Comparison of ENCODE assay signal across 13 cellular contexts in genomic region chr12:52230364-52231281, GRCh38. TPM values are rescaled to one million over a fixed set of nuclear protein-coding genes. Genes with fewer than 3 reads are reported as not detected.
DNase-seq lines count a peak whose midpoint lies in the region; ATAC-seq, FAIRE-seq and TF ChIP-seq lines count a peak whose summit lies in the region.
"Had no signal": no experiment of that assay in that cellular context is flagged by ENCODE, and none has a peak within 500 bp of the region (broad histone marks: within the 10 kb centered on the region; RNA-seq: fewer than 3 reads in every experiment).

No MANE protein-coding gene starts in this region.

- no peaks in the 10 kb centered on the region for H4K20me1 ChIP-seq in Karpas-422 (ENCODE audit: insufficient read depth, low read depth, low read length)

- WGBS in prostate gland = 49% methylated on average over 8 of the region's 8 CpGs

- H3K4me2 ChIP-seq in Karpas-422 (ENCODE audit: low read depth, low read length, poor library complexity, severe bottlenecking) = no peak overlapping the region

- no peak overlapping the region for H2AFZ ChIP-seq in Karpas-422 (ENCODE audit: low read length)

- H3K27ac ChIP-seq in prostate gland = peak overlapping the region; percentile 65 to 69
- H3K27ac ChIP-seq in Karpas-422 (ENCODE audit: low read length) = no peak overlapping the region
- H3K27ac ChIP-seq: cardiac muscle cell, uterus had no signal

- H3K4me3 ChIP-seq in fibroblast of pulmonary artery (replicated peaks; ENCODE audit: low read depth, low read length) = no peak overlapping the region
- no peak overlapping the region for H3K4me3 ChIP-seq in prostate gland
- H3K4me3 ChIP-seq in Karpas-422 (ENCODE audit: low read length) = no peak overlapping the region
- H3K4me3 ChIP-seq: cardiac muscle cell, uterus had no signal

- H3K27me3 ChIP-seq in prostate gland (replicated peaks; ENCODE audit: insufficient read depth) (no peaks in the 10 kb centered on the region), Karpas-422 (ENCODE audit: low read length) (no peaks in the 10 kb centered on the region)

- DNase-seq in Daoy (ENCODE audit: low read depth) (peak; percentile 91), RKO (ENCODE audit: low spot score) (peak; percentile 36), fibroblast of pulmonary artery (ENCODE audit: low read depth) (peak; percentile 85), prostate gland (ENCODE audit: low spot score) (no peak), GM12891 (ENCODE audit: insufficient read length, low spot score) (no peak), Karpas-422 (no peak)
- DNase-seq: activated B cell treated with CpG ODN at 0.5 μM for 24 hours, NCI-H69, uterus had no signal

- H3K9me3 ChIP-seq in prostate gland (no peaks in the 10 kb centered on the region), Karpas-422 (ENCODE audit: low read length) (no peaks in the 10 kb centered on the region)
- H3K9me3 ChIP-seq: uterus had no signal

- H3K36me3 ChIP-seq in prostate gland (no peaks in the 10 kb centered on the region), Karpas-422 (ENCODE audit: insufficient read depth, low read length) (no peaks in the 10 kb centered on the region)
- H3K36me3 ChIP-seq: cardiac muscle cell, uterus had no signal

- intact Hi-C loops in prostate gland (cut with DNase I) = no loop called here

- no peak for FAIRE-seq in GM12891 (lab: Jason Lieb, UNC)
- FAIRE-seq: G401.6 had no signal

- no peaks in the 10 kb centered on the region for H3K9me2 ChIP-seq in Karpas-422 (replicated peaks; ENCODE audit: insufficient read depth, low read length)

- no peak for TF ChIP-seq POLR2A in prostate gland (IDR thresholded peaks at IDR 0.05)
- TF ChIP-seq POLR2A in GM12891 (IDR thresholded peaks at IDR 0.05; ENCODE audit: low read depth, low read length) = no peak

- H3K9ac ChIP-seq in Karpas-422 (ENCODE audit: low read length) = no peak overlapping the region

- ATAC-seq in GM18858 (IDR thresholded peaks at IDR 0.05; ENCODE audit: unreplicated experiment) = no peak
- ATAC-seq in GM19452 (IDR thresholded peaks at IDR 0.05; ENCODE audit: unreplicated experiment) = no peak

- no peak for TF ChIP-seq CTCF in fibroblast of pulmonary artery (IDR thresholded peaks at IDR 0.05; ENCODE audit: low read length, missing control alignments)
- TF ChIP-seq CTCF in prostate gland (IDR thresholded peaks at IDR 0.05) = no peak

- no peaks in the 10 kb centered on the region for H3K79me2 ChIP-seq in Karpas-422 (ENCODE audit: low read length)

- H3K4me1 ChIP-seq in prostate gland (replicated peaks) (peaks cover 10% of the 10 kb centered on the region), Karpas-422 (ENCODE audit: low read length) (no peaks in the 10 kb centered on the region)
- H3K4me1 ChIP-seq: uterus had no signal

TF ChIP-seq in GM12891, 5 proteins besides CTCF, POLR2A, EP300 and RAD21:
- TF ChIP-seq POU2F2 (IDR thresholded peaks at IDR 0.05; ENCODE audit: low read depth, low read length) (no peak), POLR2AphosphoS5 (IDR thresholded peaks at IDR 0.05; ENCODE audit: low read depth, low read length) (no peak), TAF1 (IDR thresholded peaks at IDR 0.05; ENCODE audit: low read depth, low read length) (no peak), PAX5 (IDR thresholded peaks at IDR 0.05; ENCODE audit: insufficient read depth, low read length, severe bottlenecking) (no peak), SPI1 (IDR thresholded peaks at IDR 0.05; ENCODE audit: low read depth, low read length) (no peak)

RNA-seq across cellular contexts. Expression of gene KRT7, which starts 2.4 kb away (rescaled TPM):
- 5.5 and 12.2 TPM in 2 replicates for total RNA-seq in Daoy (2014; rRNA removed; shearing (Covaris generic))
- total RNA-seq in prostate gland = 100 to 1,000 TPM in 1 of 2 donors, 10 to 100 TPM in 1; 53.1 to 151 TPM
- polyA plus RNA-seq in GM12891 (2012; ENCODE audit: low read depth, missing spikeins) = 20.2 TPM
- total RNA-seq in Karpas-422 (2014; rRNA removed; shearing (Covaris generic); ENCODE audit: low replicate concordance) = not detected in 2 replicates

RNA-seq across cellular contexts. Expression of gene KRT80, which starts 38.8 kb away (rescaled TPM):
- 4.4 and 5.5 TPM in 2 replicates for total RNA-seq in Daoy (2014; rRNA removed; shearing (Covaris generic))
- total RNA-seq in prostate gland = 1 to 10 TPM; 1.9 to 3.7 TPM
- not detected for polyA plus RNA-seq in GM12891 (2012; ENCODE audit: low read depth, missing spikeins)
- total RNA-seq in Karpas-422 (2014; rRNA removed; shearing (Covaris generic); ENCODE audit: low replicate concordance) = not detected in 2 replicates
- total RNA-seq: activated B cell treated with CpG ODN at 0.5 μM for 24 hours, cardiac muscle cell had no signal
- polyA plus RNA-seq: cardiac muscle cell had no signal

RNA-seq across cellular contexts. Expression of gene KRT86, which starts 43.8 kb away (rescaled TPM):
- total RNA-seq in Daoy (2014; rRNA removed; shearing (Covaris generic)) = 0.40 and 0.65 TPM in 2 replicates
- total RNA-seq in prostate gland = under 1 TPM; 0.27 to 0.85 TPM
- polyA plus RNA-seq in GM12891 (2012; ENCODE audit: low read depth, missing spikeins) = 0.41 TPM
- total RNA-seq in Karpas-422 (2014; rRNA removed; shearing (Covaris generic); ENCODE audit: low replicate concordance) = not detected in 2 replicates
- total RNA-seq: activated B cell treated with CpG ODN at 0.5 μM for 24 hours, cardiac muscle cell had no signal

Comparison
In these comparisons a context has a peak if more than half of its experiments do, and no peak if none do; other contexts are left out.
1. DNase-seq: peak in Daoy (single experiment), RKO (single experiment) and fibroblast of pulmonary artery (single experiment); none in prostate gland (single experiment), GM12891 (single experiment) and Karpas-422 (single experiment).